In the genomic region with DNA sequence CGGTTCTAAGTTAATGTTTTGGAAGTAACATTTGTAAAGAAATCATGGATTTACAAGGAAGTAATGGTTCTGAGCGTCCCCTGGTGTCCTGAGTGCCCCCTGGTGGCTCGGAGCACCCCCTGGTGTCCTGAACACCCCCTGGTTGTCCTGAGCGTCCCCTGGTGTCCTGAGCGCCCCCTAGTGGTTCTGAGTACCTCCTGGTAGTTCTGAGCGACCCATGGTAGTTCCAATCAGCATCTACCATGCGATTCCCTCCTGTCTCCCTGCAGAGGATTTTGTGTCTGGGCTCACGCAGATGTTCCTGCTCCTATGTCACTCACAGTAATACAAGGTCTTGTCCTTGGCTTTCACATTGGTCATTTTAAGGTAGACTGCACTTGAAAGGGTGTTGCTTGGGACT, we compare ENCODE assay signal across 1 cellular context.
TF ChIP-seq lines count a peak whose summit lies in the region.

No MANE protein-coding gene starts in this region.

TF ChIP-seq in GM12878, 131 proteins besides CTCF, POLR2A, EP300 and RAD21 (continued from another document):
- TF ChIP-seq BMI1 (IDR thresholded peaks at IDR 0.05; ENCODE audit: borderline replicate concordance) (no peak), KAT2A (conservative IDR thresholded peaks at IDR 0.05; ENCODE audit: control insufficient read depth, low read depth, low read length) (no peak), EZH2 (IDR thresholded peaks at IDR 0.05; ENCODE audit: borderline replicate concordance, control insufficient read depth, low read depth, low read length) (no peak), GATAD2B (conservative IDR thresholded peaks at IDR 0.05; ENCODE audit: low read depth) (no peak), MYB (IDR thresholded peaks at IDR 0.05; ENCODE audit: borderline replicate concordance, low read depth, low read length) (no peak), SREBF1 (IDR thresholded peaks at IDR 0.05; ENCODE audit: low read length) (no peak), ZNF24 (IDR thresholded peaks at IDR 0.05) (no peak), DPF2 (IDR thresholded peaks at IDR 0.05) (0 out of 2 replicates have a peak, but pooled peaks have one; percentile 43), RBBP5 (conservative IDR thresholded peaks at IDR 0.05) (no peak), MXI1 (IDR thresholded peaks at IDR 0.05; ENCODE audit: low read depth, low read length) (no peak), MEF2B (IDR thresholded peaks at IDR 0.05; ENCODE audit: partially characterized antibody, poor library complexity, severe bottlenecking) (no peak), JUND (IDR thresholded peaks at IDR 0.05; ENCODE audit: low read depth, low read length) (no peak), POLR2AphosphoS5 (IDR thresholded peaks at IDR 0.05; ENCODE audit: low read length) (no peak), ZSCAN29 (IDR thresholded peaks at IDR 0.05) (no peak), TARDBP (IDR thresholded peaks at IDR 0.05; ENCODE audit: borderline replicate concordance) (no peak), PML (IDR thresholded peaks at IDR 0.05; ENCODE audit: low read length) (no peak), TBL1XR1 (IDR thresholded peaks at IDR 0.05; ENCODE audit: low read depth, low read length) (no peak), STAT1 (conservative IDR thresholded peaks at IDR 0.05) (no peak), JUNB (IDR thresholded peaks at IDR 0.05) (no peak), HDGF (IDR thresholded peaks at IDR 0.05) (no peak), ETV6 (conservative IDR thresholded peaks at IDR 0.05 in 1 of 2, IDR thresholded peaks at IDR 0.05 in 1 of 2; ENCODE audit: borderline replicate concordance in 1 of 2, low read depth in 1 of 2) (no peak), SMARCA5 (IDR thresholded peaks at IDR 0.05) (peak; percentile 57; the same call in 1 of the 2 replicates), SMC3 (IDR thresholded peaks at IDR 0.05; ENCODE audit: borderline replicate concordance, low read length) (peak; percentile 53; the same call in 1 of the 2 replicates), CBX3 (IDR thresholded peaks at IDR 0.05; ENCODE audit: borderline replicate concordance, low read depth) (no peak)
- TF ChIP-seq, protein P1, sequence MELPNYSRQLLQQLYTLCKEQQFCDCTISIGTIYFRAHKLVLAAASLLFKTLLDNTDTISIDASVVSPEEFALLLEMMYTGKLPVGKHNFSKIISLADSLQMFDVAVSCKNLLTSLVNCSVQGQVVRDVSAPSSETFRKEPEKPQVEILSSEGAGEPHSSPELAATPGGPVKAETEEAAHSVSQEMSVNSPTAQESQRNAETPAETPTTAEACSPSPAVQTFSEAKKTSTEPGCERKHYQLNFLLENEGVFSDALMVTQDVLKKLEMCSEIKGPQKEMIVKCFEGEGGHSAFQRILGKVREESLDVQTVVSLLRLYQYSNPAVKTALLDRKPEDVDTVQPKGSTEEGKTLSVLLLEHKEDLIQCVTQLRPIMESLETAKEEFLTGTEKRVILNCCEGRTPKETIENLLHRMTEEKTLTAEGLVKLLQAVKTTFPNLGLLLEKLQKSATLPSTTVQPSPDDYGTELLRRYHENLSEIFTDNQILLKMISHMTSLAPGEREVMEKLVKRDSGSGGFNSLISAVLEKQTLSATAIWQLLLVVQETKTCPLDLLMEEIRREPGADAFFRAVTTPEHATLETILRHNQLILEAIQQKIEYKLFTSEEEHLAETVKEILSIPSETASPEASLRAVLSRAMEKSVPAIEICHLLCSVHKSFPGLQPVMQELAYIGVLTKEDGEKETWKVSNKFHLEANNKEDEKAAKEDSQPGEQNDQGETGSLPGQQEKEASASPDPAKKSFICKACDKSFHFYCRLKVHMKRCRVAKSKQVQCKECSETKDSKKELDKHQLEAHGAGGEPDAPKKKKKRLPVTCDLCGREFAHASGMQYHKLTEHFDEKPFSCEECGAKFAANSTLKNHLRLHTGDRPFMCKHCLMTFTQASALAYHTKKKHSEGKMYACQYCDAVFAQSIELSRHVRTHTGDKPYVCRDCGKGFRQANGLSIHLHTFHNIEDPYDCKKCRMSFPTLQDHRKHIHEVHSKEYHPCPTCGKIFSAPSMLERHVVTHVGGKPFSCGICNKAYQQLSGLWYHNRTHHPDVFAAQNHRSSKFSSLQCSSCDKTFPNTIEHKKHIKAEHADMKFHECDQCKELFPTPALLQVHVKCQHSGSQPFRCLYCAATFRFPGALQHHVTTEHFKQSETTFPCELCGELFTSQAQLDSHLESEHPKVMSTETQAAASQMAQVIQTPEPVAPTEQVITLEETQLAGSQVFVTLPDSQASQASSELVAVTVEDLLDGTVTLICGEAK (IDR thresholded peaks at IDR 0.05; ENCODE audit: borderline replicate concordance): no peak
- TF ChIP-seq, protein P2, sequence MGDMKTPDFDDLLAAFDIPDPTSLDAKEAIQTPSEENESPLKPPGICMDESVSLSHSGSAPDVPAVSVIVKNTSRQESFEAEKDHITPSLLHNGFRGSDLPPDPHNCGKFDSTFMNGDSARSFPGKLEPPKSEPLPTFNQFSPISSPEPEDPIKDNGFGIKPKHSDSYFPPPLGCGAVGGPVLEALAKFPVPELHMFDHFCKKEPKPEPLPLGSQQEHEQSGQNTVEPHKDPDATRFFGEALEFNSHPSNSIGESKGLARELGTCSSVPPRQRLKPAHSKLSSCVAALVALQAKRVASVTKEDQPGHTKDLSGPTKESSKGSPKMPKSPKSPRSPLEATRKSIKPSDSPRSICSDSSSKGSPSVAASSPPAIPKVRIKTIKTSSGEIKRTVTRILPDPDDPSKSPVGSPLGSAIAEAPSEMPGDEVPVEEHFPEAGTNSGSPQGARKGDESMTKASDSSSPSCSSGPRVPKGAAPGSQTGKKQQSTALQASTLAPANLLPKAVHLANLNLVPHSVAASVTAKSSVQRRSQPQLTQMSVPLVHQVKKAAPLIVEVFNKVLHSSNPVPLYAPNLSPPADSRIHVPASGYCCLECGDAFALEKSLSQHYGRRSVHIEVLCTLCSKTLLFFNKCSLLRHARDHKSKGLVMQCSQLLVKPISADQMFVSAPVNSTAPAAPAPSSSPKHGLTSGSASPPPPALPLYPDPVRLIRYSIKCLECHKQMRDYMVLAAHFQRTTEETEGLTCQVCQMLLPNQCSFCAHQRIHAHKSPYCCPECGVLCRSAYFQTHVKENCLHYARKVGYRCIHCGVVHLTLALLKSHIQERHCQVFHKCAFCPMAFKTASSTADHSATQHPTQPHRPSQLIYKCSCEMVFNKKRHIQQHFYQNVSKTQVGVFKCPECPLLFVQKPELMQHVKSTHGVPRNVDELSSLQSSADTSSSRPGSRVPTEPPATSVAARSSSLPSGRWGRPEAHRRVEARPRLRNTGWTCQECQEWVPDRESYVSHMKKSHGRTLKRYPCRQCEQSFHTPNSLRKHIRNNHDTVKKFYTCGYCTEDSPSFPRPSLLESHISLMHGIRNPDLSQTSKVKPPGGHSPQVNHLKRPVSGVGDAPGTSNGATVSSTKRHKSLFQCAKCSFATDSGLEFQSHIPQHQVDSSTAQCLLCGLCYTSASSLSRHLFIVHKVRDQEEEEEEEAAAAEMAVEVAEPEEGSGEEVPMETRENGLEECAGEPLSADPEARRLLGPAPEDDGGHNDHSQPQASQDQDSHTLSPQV (IDR thresholded peaks at IDR 0.05): 0 out of 2 replicates have a peak, but pooled peaks have one; percentile 32
- TF ChIP-seq, protein P3, sequence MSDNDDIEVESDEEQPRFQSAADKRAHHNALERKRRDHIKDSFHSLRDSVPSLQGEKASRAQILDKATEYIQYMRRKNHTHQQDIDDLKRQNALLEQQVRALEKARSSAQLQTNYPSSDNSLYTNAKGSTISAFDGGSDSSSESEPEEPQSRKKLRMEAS (IDR thresholded peaks at IDR 0.05; ENCODE audit: low read depth, low read length): no peak
- TF ChIP-seq, protein P4, sequence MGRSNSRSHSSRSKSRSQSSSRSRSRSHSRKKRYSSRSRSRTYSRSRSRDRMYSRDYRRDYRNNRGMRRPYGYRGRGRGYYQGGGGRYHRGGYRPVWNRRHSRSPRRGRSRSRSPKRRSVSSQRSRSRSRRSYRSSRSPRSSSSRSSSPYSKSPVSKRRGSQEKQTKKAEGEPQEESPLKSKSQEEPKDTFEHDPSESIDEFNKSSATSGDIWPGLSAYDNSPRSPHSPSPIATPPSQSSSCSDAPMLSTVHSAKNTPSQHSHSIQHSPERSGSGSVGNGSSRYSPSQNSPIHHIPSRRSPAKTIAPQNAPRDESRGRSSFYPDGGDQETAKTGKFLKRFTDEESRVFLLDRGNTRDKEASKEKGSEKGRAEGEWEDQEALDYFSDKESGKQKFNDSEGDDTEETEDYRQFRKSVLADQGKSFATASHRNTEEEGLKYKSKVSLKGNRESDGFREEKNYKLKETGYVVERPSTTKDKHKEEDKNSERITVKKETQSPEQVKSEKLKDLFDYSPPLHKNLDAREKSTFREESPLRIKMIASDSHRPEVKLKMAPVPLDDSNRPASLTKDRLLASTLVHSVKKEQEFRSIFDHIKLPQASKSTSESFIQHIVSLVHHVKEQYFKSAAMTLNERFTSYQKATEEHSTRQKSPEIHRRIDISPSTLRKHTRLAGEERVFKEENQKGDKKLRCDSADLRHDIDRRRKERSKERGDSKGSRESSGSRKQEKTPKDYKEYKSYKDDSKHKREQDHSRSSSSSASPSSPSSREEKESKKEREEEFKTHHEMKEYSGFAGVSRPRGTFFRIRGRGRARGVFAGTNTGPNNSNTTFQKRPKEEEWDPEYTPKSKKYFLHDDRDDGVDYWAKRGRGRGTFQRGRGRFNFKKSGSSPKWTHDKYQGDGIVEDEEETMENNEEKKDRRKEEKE (IDR thresholded peaks at IDR 0.05): no peak
- TF ChIP-seq, protein P5, sequence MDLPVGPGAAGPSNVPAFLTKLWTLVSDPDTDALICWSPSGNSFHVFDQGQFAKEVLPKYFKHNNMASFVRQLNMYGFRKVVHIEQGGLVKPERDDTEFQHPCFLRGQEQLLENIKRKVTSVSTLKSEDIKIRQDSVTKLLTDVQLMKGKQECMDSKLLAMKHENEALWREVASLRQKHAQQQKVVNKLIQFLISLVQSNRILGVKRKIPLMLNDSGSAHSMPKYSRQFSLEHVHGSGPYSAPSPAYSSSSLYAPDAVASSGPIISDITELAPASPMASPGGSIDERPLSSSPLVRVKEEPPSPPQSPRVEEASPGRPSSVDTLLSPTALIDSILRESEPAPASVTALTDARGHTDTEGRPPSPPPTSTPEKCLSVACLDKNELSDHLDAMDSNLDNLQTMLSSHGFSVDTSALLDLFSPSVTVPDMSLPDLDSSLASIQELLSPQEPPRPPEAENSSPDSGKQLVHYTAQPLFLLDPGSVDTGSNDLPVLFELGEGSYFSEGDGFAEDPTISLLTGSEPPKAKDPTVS (IDR thresholded peaks at IDR 0.05; ENCODE audit: low read depth, low read length): no peak
- TF ChIP-seq, protein P6, sequence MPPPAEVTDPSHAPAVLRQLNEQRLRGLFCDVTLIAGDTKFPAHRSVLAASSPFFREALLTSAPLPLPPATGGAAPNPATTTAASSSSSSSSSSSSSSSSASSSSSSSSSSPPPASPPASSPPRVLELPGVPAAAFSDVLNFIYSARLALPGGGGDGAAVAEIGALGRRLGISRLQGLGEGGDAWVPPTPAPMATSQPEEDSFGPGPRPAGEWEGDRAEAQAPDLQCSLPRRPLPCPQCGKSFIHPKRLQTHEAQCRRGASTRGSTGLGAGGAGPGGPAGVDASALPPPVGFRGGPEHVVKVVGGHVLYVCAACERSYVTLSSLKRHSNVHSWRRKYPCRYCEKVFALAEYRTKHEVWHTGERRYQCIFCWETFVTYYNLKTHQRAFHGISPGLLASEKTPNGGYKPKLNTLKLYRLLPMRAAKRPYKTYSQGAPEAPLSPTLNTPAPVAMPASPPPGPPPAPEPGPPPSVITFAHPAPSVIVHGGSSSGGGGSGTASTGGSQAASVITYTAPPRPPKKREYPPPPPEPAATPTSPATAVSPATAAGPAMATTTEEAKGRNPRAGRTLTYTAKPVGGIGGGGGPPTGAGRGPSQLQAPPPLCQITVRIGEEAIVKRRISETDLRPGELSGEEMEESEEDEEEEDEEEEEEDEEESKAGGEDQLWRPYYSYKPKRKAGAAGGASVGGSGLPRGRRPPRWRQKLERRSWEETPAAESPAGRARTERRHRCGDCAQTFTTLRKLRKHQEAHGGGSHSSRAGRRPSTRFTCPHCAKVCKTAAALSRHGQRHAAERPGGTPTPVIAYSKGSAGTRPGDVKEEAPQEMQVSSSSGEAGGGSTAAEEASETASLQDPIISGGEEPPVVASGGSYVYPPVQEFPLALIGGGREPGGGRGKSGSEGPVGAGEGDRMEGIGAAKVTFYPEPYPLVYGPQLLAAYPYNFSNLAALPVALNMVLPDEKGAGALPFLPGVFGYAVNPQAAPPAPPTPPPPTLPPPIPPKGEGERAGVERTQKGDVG (CRISPR knock-in tag; IDR thresholded peaks at IDR 0.05): no peak
- TF ChIP-seq, protein P7, sequence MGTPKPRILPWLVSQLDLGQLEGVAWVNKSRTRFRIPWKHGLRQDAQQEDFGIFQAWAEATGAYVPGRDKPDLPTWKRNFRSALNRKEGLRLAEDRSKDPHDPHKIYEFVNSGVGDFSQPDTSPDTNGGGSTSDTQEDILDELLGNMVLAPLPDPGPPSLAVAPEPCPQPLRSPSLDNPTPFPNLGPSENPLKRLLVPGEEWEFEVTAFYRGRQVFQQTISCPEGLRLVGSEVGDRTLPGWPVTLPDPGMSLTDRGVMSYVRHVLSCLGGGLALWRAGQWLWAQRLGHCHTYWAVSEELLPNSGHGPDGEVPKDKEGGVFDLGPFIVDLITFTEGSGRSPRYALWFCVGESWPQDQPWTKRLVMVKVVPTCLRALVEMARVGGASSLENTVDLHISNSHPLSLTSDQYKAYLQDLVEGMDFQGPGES (IDR thresholded peaks at IDR 0.05): no peak
